ENCODE assay signal across 19 cellular contexts in genomic region chr2:239584986-239585385, GRCh38.
DNase-seq lines count a peak whose midpoint lies in the region; ATAC-seq and TF ChIP-seq lines count a peak whose summit lies in the region.
"Had no signal": no experiment of that assay in that cellular context is flagged by ENCODE, and none has a peak within 500 bp of the region (broad histone marks: within the 10 kb centered on the region; RNA-seq: fewer than 3 reads in every experiment).

No MANE protein-coding gene starts in this region.

- peak; percentile 0 for DNase-seq in activated CD4-positive, alpha-beta T cell treated with anti-CD3 and anti-CD28 coated beads for 36 hours
- no peak for DNase-seq in activated CD4-positive, alpha-beta T cell treated with anti-CD3 and anti-CD28 coated beads, Interleukin-2, amount 10 ng/mL, durations not matched to agents 24 days and 14 days
- DNase-seq in CD14-positive monocyte (ENCODE audit: low spot score) (peak; percentile 15), mucosa of descending colon (peak in 2 of 3 donors; percentile 3 to 17), AG20443 (ENCODE audit: low spot score) (no peak), SW480 (ENCODE audit: low spot score) (no peak)
- DNase-seq: BE2C, NCI-H1048, NCI-H1417 treated with DMSO at 0.1 percent for 48 hours, NCI-H1694 treated with DMSO at 0.1 percent for 48 hours, NCI-H2081, NCI-H2171, NCI-H226, NCI-H510A, NCI-H69, SIG-M5 had no signal

- no peak overlapping the region for H3K27ac Mint-ChIP-seq in activated CD4-positive, alpha-beta T cell treated with anti-CD3 and anti-CD28 coated beads for 36 hours
- H3K27ac Mint-ChIP-seq in activated CD4-positive, alpha-beta T cell treated with anti-CD3 and anti-CD28 coated beads, Interleukin-2, amount 10 ng/mL, durations not matched to agents 24 days and 14 days: no peak overlapping the region
- H3K27ac Mint-ChIP-seq in CD14-positive monocyte: peak overlapping the region in 1 of 7 donors; percentile 25
- H3K27ac Mint-ChIP-seq in stimulated activated memory B cell treated with anti-CD40 and anti-IgM and Interleukin-4, amounts not matched to agents 10 μg/mL and 1 μg/mL and 100 μg/mL, for 72 hours: no peak overlapping the region
- H3K27ac Mint-ChIP-seq: CD4-positive, alpha-beta T cell had no signal

- H3K9me3 ChIP-seq in mucosa of descending colon: no peaks in the 10 kb centered on the region
- H3K9me3 ChIP-seq: BE2C had no signal

- no peak overlapping the region for H3K4me3 ChIP-seq in mucosa of descending colon

- CTCF ChIA-PET in activated CD4-positive, alpha-beta T cell treated with anti-CD3 and anti-CD28 coated beads for 36 hours (lab: Charles Lee): no interaction called here

- no peaks in the 10 kb centered on the region for H3K27me3 Mint-ChIP-seq in activated CD4-positive, alpha-beta T cell treated with anti-CD3 and anti-CD28 coated beads for 36 hours
- H3K27me3 Mint-ChIP-seq in activated CD4-positive, alpha-beta T cell treated with anti-CD3 and anti-CD28 coated beads, Interleukin-2, amount 10 ng/mL, durations not matched to agents 24 days and 14 days: no peaks in the 10 kb centered on the region
- H3K27me3 Mint-ChIP-seq in CD14-positive monocyte (ENCODE audit: low read depth in 3 of 3): peaks cover 4 to 10% (median 7%) of the 10 kb centered on the region in 3 donors
- H3K27me3 Mint-ChIP-seq in stimulated activated memory B cell treated with anti-CD40 and anti-IgM and Interleukin-4, amounts not matched to agents 10 μg/mL and 1 μg/mL and 100 μg/mL, for 72 hours: peaks cover 33% of the 10 kb centered on the region
- H3K27me3 Mint-ChIP-seq: CD4-positive, alpha-beta T cell had no signal

- H3K36me3 ChIP-seq in mucosa of descending colon (ENCODE audit: low read depth): no peaks in the 10 kb centered on the region
- H3K36me3 ChIP-seq: BE2C had no signal

- intact Hi-C loops in activated CD4-positive, alpha-beta T cell treated with anti-CD3 and anti-CD28 coated beads for 36 hours (cut with DNase I, micrococcal nuclease): no loop called here
- intact Hi-C loops in activated CD4-positive, alpha-beta T cell treated with anti-CD3 and anti-CD28 coated beads, Interleukin-2, amount 10 ng/mL, durations not matched to agents 24 days and 14 days (cut with micrococcal nuclease): no loop called here
- intact Hi-C loops in CD14-positive monocyte (cut with micrococcal nuclease): no loop called here
- intact Hi-C loops in mucosa of descending colon (cut with DNase I, micrococcal nuclease): no loop called here

- H3K4me3 Mint-ChIP-seq in activated CD4-positive, alpha-beta T cell treated with anti-CD3 and anti-CD28 coated beads for 36 hours: no peak overlapping the region
- H3K4me3 Mint-ChIP-seq in activated CD4-positive, alpha-beta T cell treated with anti-CD3 and anti-CD28 coated beads, Interleukin-2, amount 10 ng/mL, durations not matched to agents 24 days and 14 days: no peak overlapping the region
- no peak overlapping the region for H3K4me3 Mint-ChIP-seq in CD14-positive monocyte
- no peak overlapping the region for H3K4me3 Mint-ChIP-seq in stimulated activated memory B cell treated with anti-CD40 and anti-IgM and Interleukin-4, amounts not matched to agents 10 μg/mL and 1 μg/mL and 100 μg/mL, for 72 hours
- H3K4me3 Mint-ChIP-seq: CD4-positive, alpha-beta T cell had no signal

- POLR2A ChIA-PET in activated CD4-positive, alpha-beta T cell treated with anti-CD3 and anti-CD28 coated beads for 36 hours (lab: Charles Lee): no interaction called here

- H3K36me3 Mint-ChIP-seq in activated CD4-positive, alpha-beta T cell treated with anti-CD3 and anti-CD28 coated beads for 36 hours (ENCODE audit: low read depth): no peaks in the 10 kb centered on the region
- no peaks in the 10 kb centered on the region for H3K36me3 Mint-ChIP-seq in activated CD4-positive, alpha-beta T cell treated with anti-CD3 and anti-CD28 coated beads, Interleukin-2, amount 10 ng/mL, durations not matched to agents 24 days and 14 days (ENCODE audit: low read depth)
- H3K36me3 Mint-ChIP-seq in CD14-positive monocyte: peaks cover 0 to 2% of the 10 kb centered on the region in 2 donors
- H3K36me3 Mint-ChIP-seq in stimulated activated memory B cell treated with anti-CD40 and anti-IgM and Interleukin-4, amounts not matched to agents 10 μg/mL and 1 μg/mL and 100 μg/mL, for 72 hours: no peaks in the 10 kb centered on the region

- TF ChIP-seq CTCF in CD14-positive monocyte (IDR thresholded peaks at IDR 0.05) (no peak), mucosa of descending colon (IDR thresholded peaks at IDR 0.05) (no peak)

- H3K4me1 ChIP-seq in mucosa of descending colon (ENCODE audit: low read depth): no peaks in the 10 kb centered on the region
- H3K4me1 ChIP-seq: BE2C had no signal

- peaks cover 3% of the 10 kb centered on the region for H3K4me1 Mint-ChIP-seq in activated CD4-positive, alpha-beta T cell treated with anti-CD3 and anti-CD28 coated beads for 36 hours
- no peaks in the 10 kb centered on the region for H3K4me1 Mint-ChIP-seq in activated CD4-positive, alpha-beta T cell treated with anti-CD3 and anti-CD28 coated beads, Interleukin-2, amount 10 ng/mL, durations not matched to agents 24 days and 14 days
- H3K4me1 Mint-ChIP-seq in CD14-positive monocyte: peaks cover 31% of the 10 kb centered on the region
- no peaks in the 10 kb centered on the region for H3K4me1 Mint-ChIP-seq in stimulated activated memory B cell treated with anti-CD40 and anti-IgM and Interleukin-4, amounts not matched to agents 10 μg/mL and 1 μg/mL and 100 μg/mL, for 72 hours

- no peaks in the 10 kb centered on the region for H3K9me3 Mint-ChIP-seq in activated CD4-positive, alpha-beta T cell treated with anti-CD3 and anti-CD28 coated beads for 36 hours (ENCODE audit: low read depth)
- no peaks in the 10 kb centered on the region for H3K9me3 Mint-ChIP-seq in activated CD4-positive, alpha-beta T cell treated with anti-CD3 and anti-CD28 coated beads, Interleukin-2, amount 10 ng/mL, durations not matched to agents 24 days and 14 days
- no peaks in the 10 kb centered on the region for H3K9me3 Mint-ChIP-seq in CD14-positive monocyte
- H3K9me3 Mint-ChIP-seq in stimulated activated memory B cell treated with anti-CD40 and anti-IgM and Interleukin-4, amounts not matched to agents 10 μg/mL and 1 μg/mL and 100 μg/mL, for 72 hours: no peaks in the 10 kb centered on the region
- H3K9me3 Mint-ChIP-seq: CD4-positive, alpha-beta T cell had no signal

- ATAC-seq in activated CD4-positive, alpha-beta T cell treated with anti-CD3 and anti-CD28 coated beads for 36 hours: no peak
- no peak for ATAC-seq in mucosa of descending colon
- peak; percentile 21 for ATAC-seq in stimulated activated memory B cell treated with anti-CD40 and anti-IgM and Interleukin-4, amounts not matched to agents 10 μg/mL and 1 μg/mL and 100 μg/mL, for 72 hours
- ATAC-seq: Panc1 had no signal

Comparison
In these comparisons a context has a peak if more than half of its experiments do, and no peak if none do; other contexts are left out.
1. DNase-seq: peak in activated CD4-positive, alpha-beta T cell treated with anti-CD3 and anti-CD28 coated beads for 36 hours (single experiment), CD14-positive monocyte (single experiment) and mucosa of descending colon (2 of 3); none in activated CD4-positive, alpha-beta T cell treated with anti-CD3 and anti-CD28 coated beads, Interleukin-2, amount 10 ng/mL, durations not matched to agents 24 days and 14 days (single experiment), AG20443 (single experiment) and SW480 (single experiment).